In genomic region chr12:86513206-86513605, GRCh38 we compare ENCODE assay signal across 16 cellular contexts.
DNase-seq lines count a peak whose midpoint lies in the region; ATAC-seq and TF ChIP-seq lines count a peak whose summit lies in the region.
"Had no signal": no experiment of that assay in that cellular context is flagged by ENCODE, and none has a peak within 500 bp of the region (broad histone marks: within the 10 kb centered on the region; RNA-seq: fewer than 3 reads in every experiment).

No MANE protein-coding gene starts in this region.

- no peaks in the 10 kb centered on the region for H3K27me3 ChIP-seq in BLaER1
- H3K27me3 ChIP-seq in stomach, result no peaks in the 10 kb centered on the region
- H3K27me3 ChIP-seq: brain microvascular endothelial cell, SJSA1 had no signal

- H3K27ac ChIP-seq in BLaER1, result peak overlapping the region; percentile 7; the same call in 1 of the 2 replicates
- no peak overlapping the region for H3K27ac ChIP-seq in stomach
- H3K27ac ChIP-seq: brain microvascular endothelial cell, KMS-11, SJSA1 had no signal

- no peaks in the 10 kb centered on the region for H3K36me3 ChIP-seq in BLaER1
- no peaks in the 10 kb centered on the region for H3K36me3 ChIP-seq in stomach
- H3K36me3 ChIP-seq: brain microvascular endothelial cell, SJSA1 had no signal

- WGBS in stomach, 5 donors, result 65 to 75% (median 70%) methylated on average over 2 of the region's 2 CpGs

- H3K4me3 ChIP-seq in BLaER1 (no peak overlapping the region), fibroblast of the aortic adventitia (ENCODE audit: low read depth, low read length) (no peak overlapping the region), stomach (no peak overlapping the region)
- H3K4me3 ChIP-seq: SJSA1 had no signal

- ATAC-seq in GM21529 (IDR thresholded peaks at IDR 0.05; ENCODE audit: unreplicated experiment), result peak; percentile 11
- no peak for ATAC-seq in GM21576 (IDR thresholded peaks at IDR 0.05; ENCODE audit: unreplicated experiment)

- H3K9me3 ChIP-seq in BLaER1 (no peaks in the 10 kb centered on the region), stomach (peaks cover 0 to 5% (median 0%) of the 10 kb centered on the region in 4 donors)
- H3K9me3 ChIP-seq: SJSA1 had no signal

- H3K4me2 ChIP-seq in BLaER1, result peak overlapping the region; percentile 65
- H3K4me2 ChIP-seq: KMS-11 had no signal

- H3K4me1 ChIP-seq in BLaER1 (peaks cover 20% of the 10 kb centered on the region), stomach (no peaks in the 10 kb centered on the region)
- H3K4me1 ChIP-seq: SJSA1 had no signal

- no peaks in the 10 kb centered on the region for H4K20me1 ChIP-seq in BLaER1

- no peak for TF ChIP-seq POLR2A in stomach (IDR thresholded peaks at IDR 0.05)

- intact Hi-C loops in stomach (cut with DNase I; ENCODE audit: low total_unique reads), result no loop called here

- TF ChIP-seq EP300 in stomach (IDR thresholded peaks at IDR 0.05), result no peak

- H3K9ac ChIP-seq in BLaER1, result no peak overlapping the region
- H3K9ac ChIP-seq: KMS-11 had no signal

- no peak for TF ChIP-seq CTCF in fibroblast of the aortic adventitia (IDR thresholded peaks at IDR 0.05; ENCODE audit: insufficient read depth, low read length)
- no peak for TF ChIP-seq CTCF in stomach (IDR thresholded peaks at IDR 0.05)

- DNase-seq in NCI-H446 treated with DMSO at 0.1 percent for 48 hours (lab: John Stamatoyannopoulos, UW), result peak; percentile 45
- peak; percentile 18 for DNase-seq in fibroblast of the aortic adventitia (ENCODE audit: low read depth)
- no peak for DNase-seq in stomach
- no peak for DNase-seq in activated CD4-positive, alpha-beta T cell treated with anti-CD3 and anti-CD28 coated beads, Interleukin-2, amount 50 U/mL, for 48 hours
- DNase-seq in SW 1271 (lab: John Stamatoyannopoulos, UW), result no peak
- DNase-seq: activated CD4-positive, alpha-beta T cell treated with anti-CD3 and anti-CD28 coated beads, Interleukin-2, amount 10 ng/mL, durations not matched to agents 7 days and 5 days; activated naive CD4-positive, alpha-beta T cell treated with anti-CD3 and anti-CD28 coated beads, Interleukin-2, amount 50 U/mL, for 16 hours; hippocampal formation; midbrain; stimulated activated CD4-positive, alpha-beta T cell treated with anti-CD3 and anti-CD28 coated beads, Interleukin-1b, Interleukin-23, amount 100 ng/mL, for 48 hours had no signal

Comparison
In these comparisons a context has a peak if more than half of its experiments do, and no peak if none do; other contexts are left out.
1. DNase-seq: peak in NCI-H446 treated with DMSO at 0.1 percent for 48 hours (single experiment) and fibroblast of the aortic adventitia (single experiment); none in stomach (single experiment), activated CD4-positive, alpha-beta T cell treated with anti-CD3 and anti-CD28 coated beads, Interleukin-2, amount 50 U/mL, for 48 hours (0 of 2) and SW 1271 (0 of 2).